ENCODE assay signal across 1 cellular context in genomic region chr7:20280475-20281351, GRCh38.
TF ChIP-seq lines count a peak whose summit lies in the region.

No MANE protein-coding gene starts in this region.

TF ChIP-seq in endothelial cell of umbilical vein, 7 proteins besides CTCF, POLR2A, EP300 and RAD21 (continued from another document):
- no peak for TF ChIP-seq JUN (IDR thresholded peaks at IDR 0.05; ENCODE audit: borderline replicate concordance, insufficient read depth, insufficient read length, low read depth)
